ENCODE assay signal across 20 cellular contexts in the genomic region with DNA sequence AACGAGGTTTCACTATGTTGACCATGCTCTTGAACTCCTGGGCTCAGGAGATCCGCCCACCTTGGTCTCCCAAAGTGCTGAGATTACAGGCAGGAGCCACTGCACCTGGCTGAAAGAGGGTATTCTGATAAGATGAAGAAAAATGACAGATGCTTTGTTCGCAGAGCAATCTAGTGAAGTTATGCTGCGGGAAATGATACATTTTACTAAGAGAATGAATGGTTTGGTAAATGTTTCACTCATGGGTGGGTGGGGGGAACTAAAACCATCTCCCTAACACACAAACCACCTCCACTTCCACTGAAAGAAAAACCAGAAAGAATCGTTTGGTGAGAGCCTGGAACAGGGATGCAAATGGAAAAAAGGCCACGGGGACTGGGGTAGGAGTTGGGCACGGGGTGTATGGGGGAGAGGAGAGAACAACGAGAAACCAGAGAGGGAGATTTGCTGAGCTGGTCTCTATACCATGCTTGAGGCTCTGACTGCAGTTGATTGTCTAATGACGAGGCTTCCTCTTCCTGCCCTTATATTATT. TPM values are rescaled to one million over a fixed set of nuclear protein-coding genes. Genes with fewer than 3 reads are reported as not detected.
DNase-seq lines count a peak whose midpoint lies in the region; ATAC-seq, FAIRE-seq and TF ChIP-seq lines count a peak whose summit lies in the region.
"Had no signal": no experiment of that assay in that cellular context is flagged by ENCODE, and none has a peak within 500 bp of the region (broad histone marks: within the 10 kb centered on the region; RNA-seq: fewer than 3 reads in every experiment).

No MANE protein-coding gene starts in this region.

- ATAC-seq in HG02678 (IDR thresholded peaks at IDR 0.05; ENCODE audit: unreplicated experiment) = peak; percentile 48

- peak; percentile 56 for DNase-seq in activated CD8-positive, alpha-beta memory T cell treated with anti-CD3 and anti-CD28 coated beads, Interleukin-2, amount 50 U/mL, for 48 hours
- no peak for DNase-seq in activated CD8-positive, alpha-beta memory T cell treated with anti-CD3 and anti-CD28 coated beads, Interleukin-2, amount 50 U/mL, for 4 hours
- DNase-seq in GM12891 (ENCODE audit: insufficient read length, low spot score) = no peak
- peak; percentile 53 for DNase-seq in mesenteric fat pad (ENCODE audit: low spot score)
- DNase-seq in NCI-H1930 (lab: John Stamatoyannopoulos, UW) = no peak
- no peak for DNase-seq in COLO829 (ENCODE audit: low spot score)
- no peak for DNase-seq in NK-92 (lab: John Stamatoyannopoulos, UW; ENCODE audit: unreplicated experiment)
- DNase-seq: ACHN; CD4-positive, alpha-beta memory T cell; DND-41; GDM1; H7; IMR-90; NCI-H1417; NCI-H2029 treated with DMSO at 0.1 percent for 48 hours; NCI-H510A treated with DMSO at 0.1 percent for 48 hours; OCI-M1; SJCRH30 had no signal

- no peak for FAIRE-seq in GM12891 (lab: Jason Lieb, UNC)

- no peak for TF ChIP-seq POLR2A in GM12891 (IDR thresholded peaks at IDR 0.05; ENCODE audit: low read depth, low read length)

TF ChIP-seq in GM12891, 5 proteins besides CTCF, POLR2A, EP300 and RAD21:
- TF ChIP-seq SPI1 (IDR thresholded peaks at IDR 0.05; ENCODE audit: low read depth, low read length) = peak; percentile 5; the same call in 1 of the 2 replicates
- no peak for TF ChIP-seq POLR2AphosphoS5 (IDR thresholded peaks at IDR 0.05; ENCODE audit: low read depth, low read length)

RNA-seq across cellular contexts. Expression of a gene that starts 19.0 kb away (rescaled TPM):
- 7.1 TPM for polyA plus RNA-seq in GM12891 (2012; ENCODE audit: low read depth, missing spikeins)
- total RNA-seq in mesenteric fat pad = 14.4 TPM

RNA-seq across cellular contexts. Expression of a gene that starts 46.1 kb away (rescaled TPM):
- 77.1 TPM for polyA plus RNA-seq in GM12891 (2012; ENCODE audit: low read depth, missing spikeins)
- 51.5 TPM for total RNA-seq in mesenteric fat pad

RNA-seq across cellular contexts. Expression of a gene that starts 46.1 kb away (rescaled TPM):
- 17.9 TPM for polyA plus RNA-seq in GM12891 (2012; ENCODE audit: low read depth, missing spikeins)
- total RNA-seq in mesenteric fat pad = not detected

RNA-seq across cellular contexts. Expression of a gene that starts 52.6 kb away (rescaled TPM):
- 0.14 TPM for polyA plus RNA-seq in GM12891 (2012; ENCODE audit: low read depth, missing spikeins)
- not detected for total RNA-seq in mesenteric fat pad
- total RNA-seq: CD4-positive, alpha-beta memory T cell; LHCN-M2; SJCRH30 had no signal
- polyA plus RNA-seq: CD4-positive, alpha-beta memory T cell had no signal

Comparison
In these comparisons a context has a peak if more than half of its experiments do, and no peak if none do; other contexts are left out.
1. DNase-seq: peak in activated CD8-positive, alpha-beta memory T cell treated with anti-CD3 and anti-CD28 coated beads, Interleukin-2, amount 50 U/mL, for 48 hours (single experiment) and mesenteric fat pad (single experiment); none in activated CD8-positive, alpha-beta memory T cell treated with anti-CD3 and anti-CD28 coated beads, Interleukin-2, amount 50 U/mL, for 4 hours (single experiment), GM12891 (single experiment), NCI-H1930 (0 of 2), COLO829 (single experiment) and NK-92 (single experiment).